31 cellular contexts compared by ENCODE assay signal in genomic region chrX:106902684-106903083, GRCh38. TPM values are rescaled to one million over a fixed set of nuclear protein-coding genes. Genes with fewer than 3 reads are reported as not detected.
"Had no signal": no experiment of that assay in that cellular context is flagged by ENCODE, and none has a peak within 500 bp of the region (broad histone marks: within the 10 kb centered on the region; RNA-seq: fewer than 3 reads in every experiment).

No MANE protein-coding gene starts in this region.

- H3K9me3 Mint-ChIP-seq: activated CD4-positive, alpha-beta memory T cell treated with anti-CD3 and anti-CD28 coated beads, Interleukin-2, amount 10 ng/mL, durations not matched to agents 7 days and 5 days; activated naive CD4-positive, alpha-beta T cell treated with anti-CD3 and anti-CD28 coated beads for 36 hours; activated T-helper 17 cell treated with anti-CD3 and anti-CD28 coated beads, Interleukin-2, amount 50 U/mL, for 72 hours; IgD-negative memory B cell had no signal

- H3K9me3 ChIP-seq: SJCRH30, SK-N-SH had no signal

- H3K27me3 ChIP-seq: brain microvascular endothelial cell, cardiac muscle cell, SJCRH30 had no signal

- H3K27ac Mint-ChIP-seq: activated CD4-positive, alpha-beta memory T cell treated with anti-CD3 and anti-CD28 coated beads, Interleukin-2, amount 10 ng/mL, durations not matched to agents 7 days and 5 days; activated CD4-positive, alpha-beta T cell treated with anti-CD3 and anti-CD28 coated beads for 36 hours; activated naive CD4-positive, alpha-beta T cell treated with anti-CD3 and anti-CD28 coated beads for 36 hours; activated naive CD8-positive, alpha-beta T cell; activated T-helper 17 cell treated with anti-CD3 and anti-CD28 coated beads, Interleukin-2, amount 50 U/mL, for 72 hours; IgD-negative memory B cell had no signal

- H3K4me3 Mint-ChIP-seq: activated CD4-positive, alpha-beta memory T cell treated with anti-CD3 and anti-CD28 coated beads, Interleukin-2, amount 10 ng/mL, durations not matched to agents 7 days and 5 days; activated CD4-positive, alpha-beta T cell treated with anti-CD3 and anti-CD28 coated beads for 36 hours; activated naive CD4-positive, alpha-beta T cell treated with anti-CD3 and anti-CD28 coated beads for 36 hours; activated naive CD8-positive, alpha-beta T cell; activated T-helper 17 cell treated with anti-CD3 and anti-CD28 coated beads, Interleukin-2, amount 50 U/mL, for 72 hours; IgD-negative memory B cell had no signal

- DNase-seq: activated CD4-positive, alpha-beta memory T cell treated with anti-CD3 and anti-CD28 coated beads, Interleukin-2, amount 10 ng/mL, durations not matched to agents 7 days and 5 days; activated CD4-positive, alpha-beta T cell treated with anti-CD3 and anti-CD28 coated beads for 36 hours; activated CD4-positive, alpha-beta T cell treated with anti-CD3 and anti-CD28 coated beads, Interleukin-2, amount 50 U/mL, for 1 hour; activated gamma-delta T cell; activated naive CD4-positive, alpha-beta T cell treated with anti-CD3 and anti-CD28 coated beads for 36 hours; activated T-cell treated with anti-CD3 and anti-CD28 coated beads for 4 hours; activated T-cell treated with anti-CD3 and anti-CD28 coated beads, Interleukin-2, amount 50 U/mL, for 48 hours; brain microvascular endothelial cell; KG1; NCI-H1048; NCI-H1417 treated with DMSO at 0.1 percent for 48 hours; NCI-H187; NCI-H2081; NCI-H510A treated with DMSO at 0.1 percent for 48 hours; NCI-H748 treated with DMSO at 0.1 percent for 48 hours; RPMI8226; SK-N-SH; T-helper 1 cell had no signal

- H3K36me3 ChIP-seq: brain microvascular endothelial cell, cardiac muscle cell, SJCRH30 had no signal

- H3K4me3 ChIP-seq: cardiac muscle cell, SJCRH30 had no signal

- H3K27ac ChIP-seq: brain microvascular endothelial cell, cardiac muscle cell, SJCRH30, VCaP had no signal

- ATAC-seq: activated CD4-positive, alpha-beta T cell treated with anti-CD3 and anti-CD28 coated beads for 36 hours; activated T-helper 17 cell treated with anti-CD3 and anti-CD28 coated beads, Interleukin-2, amount 50 U/mL, for 72 hours; Panc1; Right ventricle myocardium inferior had no signal

- H3K4me2 ChIP-seq: SK-N-SH had no signal

- H3K9me2 ChIP-seq: SK-N-SH had no signal

- H3K27me3 Mint-ChIP-seq: activated CD4-positive, alpha-beta memory T cell treated with anti-CD3 and anti-CD28 coated beads, Interleukin-2, amount 10 ng/mL, durations not matched to agents 7 days and 5 days; activated CD4-positive, alpha-beta T cell treated with anti-CD3 and anti-CD28 coated beads for 36 hours; activated naive CD8-positive, alpha-beta T cell; activated T-helper 17 cell treated with anti-CD3 and anti-CD28 coated beads, Interleukin-2, amount 50 U/mL, for 72 hours had no signal

- H3K4me1 Mint-ChIP-seq: activated CD4-positive, alpha-beta memory T cell treated with anti-CD3 and anti-CD28 coated beads, Interleukin-2, amount 10 ng/mL, durations not matched to agents 7 days and 5 days; activated CD4-positive, alpha-beta T cell treated with anti-CD3 and anti-CD28 coated beads for 36 hours; activated T-helper 17 cell treated with anti-CD3 and anti-CD28 coated beads, Interleukin-2, amount 50 U/mL, for 72 hours; IgD-negative memory B cell had no signal

- H3K36me3 Mint-ChIP-seq: activated naive CD8-positive, alpha-beta T cell; IgD-negative memory B cell had no signal

RNA-seq across cellular contexts. Expression of gene RIPPLY1, which starts 0.5 kb away (rescaled TPM):
- total RNA-seq: activated CD4-positive, alpha-beta memory T cell treated with anti-CD3 and anti-CD28 coated beads, Interleukin-2, amount 10 ng/mL, durations not matched to agents 7 days and 5 days; activated CD4-positive, alpha-beta T cell treated with anti-CD3 and anti-CD28 coated beads for 36 hours; activated CD8-positive, alpha-beta memory T cell treated with anti-CD3 and anti-CD28 coated beads for 36 hours; activated naive CD4-positive, alpha-beta T cell treated with anti-CD3 and anti-CD28 coated beads for 36 hours; activated T-helper 17 cell treated with anti-CD3 and anti-CD28 coated beads, Interleukin-2, amount 50 U/mL, for 72 hours; cardiac muscle cell; LHCN-M2; M059J; OCI-LY7; Right ventricle myocardium inferior; T-helper 2 cell treated with Interferon-gamma antibody and Interleukin-4, amounts not matched to agents 100 ng/mL and 5 ng/mL, for 36 hours had no signal
- polyA plus RNA-seq: IgD-negative memory B cell had no signal

RNA-seq across cellular contexts. Expression of gene CLDN2, which starts 17.5 kb away (rescaled TPM):
- total RNA-seq: activated CD4-positive, alpha-beta memory T cell treated with anti-CD3 and anti-CD28 coated beads, Interleukin-2, amount 10 ng/mL, durations not matched to agents 7 days and 5 days; activated CD4-positive, alpha-beta T cell treated with anti-CD3 and anti-CD28 coated beads for 36 hours; activated CD8-positive, alpha-beta memory T cell treated with anti-CD3 and anti-CD28 coated beads for 36 hours; activated naive CD4-positive, alpha-beta T cell treated with anti-CD3 and anti-CD28 coated beads for 36 hours; activated T-helper 17 cell treated with anti-CD3 and anti-CD28 coated beads, Interleukin-2, amount 50 U/mL, for 72 hours; M059J; OCI-LY7; Right ventricle myocardium inferior; SJCRH30; T-helper 2 cell treated with Interferon-gamma antibody and Interleukin-4, amounts not matched to agents 100 ng/mL and 5 ng/mL, for 36 hours had no signal
- polyA plus RNA-seq: IgD-negative memory B cell had no signal
